ENCODE assay signal across 13 cellular contexts in the genomic region with DNA sequence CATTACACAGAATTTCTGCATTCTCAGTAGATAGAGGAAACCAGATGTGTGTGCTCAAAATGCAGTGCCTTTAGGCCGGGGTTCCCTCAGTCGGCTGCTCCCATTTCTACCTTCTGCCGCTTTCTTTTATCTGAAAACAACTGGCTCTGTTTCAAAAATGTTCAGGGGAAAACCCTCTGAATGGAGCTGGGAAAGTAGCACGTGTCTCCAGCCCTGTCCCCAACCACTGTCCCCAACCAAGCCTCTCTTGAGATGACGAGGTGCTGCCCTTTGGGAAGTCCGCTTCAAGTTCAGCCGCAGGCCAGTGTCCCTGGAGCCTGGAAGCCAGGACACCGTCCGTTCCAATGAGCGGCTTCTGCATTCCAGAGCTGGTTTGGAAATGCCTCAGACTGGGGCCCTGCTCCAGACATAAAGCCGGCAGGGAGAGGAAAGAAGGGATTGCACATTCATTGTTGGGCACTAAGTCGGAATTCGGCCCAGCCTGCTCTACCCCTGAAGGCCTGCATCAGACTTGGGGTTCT.
DNase-seq lines count a peak whose midpoint lies in the region; TF ChIP-seq lines count a peak whose summit lies in the region.
"Had no signal": no experiment of that assay in that cellular context is flagged by ENCODE, and none has a peak within 500 bp of the region (broad histone marks: within the 10 kb centered on the region; RNA-seq: fewer than 3 reads in every experiment).

No MANE protein-coding gene starts in this region.

- H3K9me3 ChIP-seq in neuronal stem cell (replicated peaks in 1 of 2; ENCODE audit: control insufficient read depth in 2 of 2, insufficient read depth in 1 of 2, low read depth in 1 of 2, low read length in 2 of 2): no peaks in the 10 kb centered on the region
- H3K9me3 ChIP-seq: BLaER1, right lobe of liver had no signal

- no peaks in the 10 kb centered on the region for H3K4me1 Mint-ChIP-seq in T-helper 2 cell treated with Interferon-gamma antibody and Interleukin-4, amounts not matched to agents 5 μg/mL and 100 μg/mL, for 36 hours (ENCODE audit: low read depth)

- H3K27me3 ChIP-seq in neuronal stem cell (ENCODE audit: control insufficient read depth in 3 of 3, insufficient read depth in 3 of 3, low read depth in 1 of 3, low read length in 3 of 3): no peaks in the 10 kb centered on the region
- H3K27me3 ChIP-seq: BLaER1, right lobe of liver had no signal

- H2BK15ac ChIP-seq in neuronal stem cell (ENCODE audit: low read length): no peak overlapping the region

- no peak overlapping the region for H3K4me3 Mint-ChIP-seq in T-helper 2 cell treated with Interferon-gamma antibody and Interleukin-4, amounts not matched to agents 5 μg/mL and 100 μg/mL, for 36 hours
- H3K4me3 Mint-ChIP-seq: T-helper 1 cell treated with Interleukin-12 subunit alpha and Interleukin-12 subunit beta and Interleukin-4 antibody, amounts not matched to agents 30 μg/mL and 1 μg/mL, for 36 hours had no signal

- H3K23ac ChIP-seq in neuronal stem cell (ENCODE audit: low read depth, low read length, poor library complexity): no peak overlapping the region

- no peaks in the 10 kb centered on the region for H3K9me3 Mint-ChIP-seq in T-helper 2 cell treated with Interferon-gamma antibody and Interleukin-4, amounts not matched to agents 5 μg/mL and 100 μg/mL, for 36 hours
- H3K9me3 Mint-ChIP-seq: T-helper 1 cell treated with Interleukin-12 subunit alpha and Interleukin-12 subunit beta and Interleukin-4 antibody, amounts not matched to agents 30 μg/mL and 1 μg/mL, for 36 hours had no signal

- H2BK120ac ChIP-seq in neuronal stem cell (ENCODE audit: low read depth, low read length): no peak overlapping the region

- peak; percentile 19 for DNase-seq in A172 (ENCODE audit: low spot score)
- DNase-seq in NCI-H226: peak; percentile 17
- peak; percentile 78 for DNase-seq in fibroblast of pulmonary artery (ENCODE audit: low read depth)
- DNase-seq in neuronal stem cell (ENCODE audit: low spot score): peak; percentile 31
- no peak for DNase-seq in T-helper 2 cell treated with Interferon-gamma antibody and Interleukin-4, amounts not matched to agents 5 μg/mL and 100 μg/mL, for 36 hours (ENCODE audit: low spot score)
- DNase-seq in UCSD-AML1 (lab: John Stamatoyannopoulos, UW; ENCODE audit: unreplicated experiment): no peak
- no peak for DNase-seq in Kasumi-1 (lab: John Stamatoyannopoulos, UW)
- no peak for DNase-seq in foreskin melanocyte
- DNase-seq: Karpas-422, NCI-H82 had no signal

- peaks cover 0 to 14% of the 10 kb centered on the region in 2 donors for H3K4me1 ChIP-seq in neuronal stem cell (ENCODE audit: control insufficient read depth in 2 of 2, insufficient read depth in 1 of 2, low read depth in 1 of 2, low read length in 2 of 2)
- H3K4me1 ChIP-seq: right lobe of liver had no signal

- no peak overlapping the region for H4K8ac ChIP-seq in neuronal stem cell (ENCODE audit: low read depth, low read length)

- no peak overlapping the region for H3K27ac Mint-ChIP-seq in T-helper 2 cell treated with Interferon-gamma antibody and Interleukin-4, amounts not matched to agents 5 μg/mL and 100 μg/mL, for 36 hours
- H3K27ac Mint-ChIP-seq: T-helper 1 cell treated with Interleukin-12 subunit alpha and Interleukin-12 subunit beta and Interleukin-4 antibody, amounts not matched to agents 30 μg/mL and 1 μg/mL, for 36 hours had no signal

- H3K36me3 Mint-ChIP-seq in T-helper 2 cell treated with Interferon-gamma antibody and Interleukin-4, amounts not matched to agents 5 μg/mL and 100 μg/mL, for 36 hours (ENCODE audit: low read depth): peaks cover 4% of the 10 kb centered on the region

- H2BK12ac ChIP-seq in neuronal stem cell (ENCODE audit: low read length): no peak overlapping the region

- H3K79me1 ChIP-seq in neuronal stem cell (ENCODE audit: low read depth, low read length): no peaks in the 10 kb centered on the region

- no peak overlapping the region for H3K9ac ChIP-seq in neuronal stem cell (ENCODE audit: low read depth, low read length, poor library complexity)
- H3K9ac ChIP-seq: BLaER1 had no signal

- H3K4me2 ChIP-seq in neuronal stem cell (ENCODE audit: insufficient read depth, low read length, poor library complexity, severe bottlenecking): no peak overlapping the region
- H3K4me2 ChIP-seq: BLaER1 had no signal

- H3K4me3 ChIP-seq in fibroblast of pulmonary artery (replicated peaks; ENCODE audit: low read depth, low read length): no peak overlapping the region
- H3K4me3 ChIP-seq in neuronal stem cell (ENCODE audit: low read length in 2 of 2): no peak overlapping the region
- H3K4me3 ChIP-seq: BLaER1, right lobe of liver had no signal

- H2AFZ ChIP-seq in neuronal stem cell (ENCODE audit: low read length): no peak overlapping the region

- H3K18ac ChIP-seq in neuronal stem cell (ENCODE audit: low read length): no peak overlapping the region

- H3K36me3 ChIP-seq in neuronal stem cell (replicated peaks in 1 of 2; ENCODE audit: control insufficient read depth in 2 of 2, insufficient read depth in 2 of 2, low read length in 2 of 2): peaks cover 4 to 6% of the 10 kb centered on the region in 2 donors

- H4K91ac ChIP-seq in neuronal stem cell (ENCODE audit: low read depth, low read length, poor library complexity): no peak overlapping the region

- H3K4ac ChIP-seq in neuronal stem cell (ENCODE audit: low read length): no peak overlapping the region

- no peak overlapping the region for H3K27ac ChIP-seq in neuronal stem cell (replicated peaks; ENCODE audit: low read length)
- H3K27ac ChIP-seq: BLaER1, right lobe of liver had no signal

- no peak for TF ChIP-seq CTCF in fibroblast of pulmonary artery (IDR thresholded peaks at IDR 0.05; ENCODE audit: low read length, missing control alignments)

- no peak overlapping the region for H2AK5ac ChIP-seq in neuronal stem cell (ENCODE audit: low read depth, low read length)

- no peak overlapping the region for H2BK5ac ChIP-seq in neuronal stem cell (ENCODE audit: low read length)

- no peaks in the 10 kb centered on the region for H3K27me3 Mint-ChIP-seq in T-helper 2 cell treated with Interferon-gamma antibody and Interleukin-4, amounts not matched to agents 5 μg/mL and 100 μg/mL, for 36 hours (ENCODE audit: low read depth)

- WGBS in neuronal stem cell (ENCODE audit: extremely low coverage in 2 of 2, insufficient read length in 2 of 2, insufficient replicate concordance in 1 of 2), 2 donors: no CpG with 5 or more reads among the region's 13 CpGs

- H3K14ac ChIP-seq in neuronal stem cell (ENCODE audit: low read length): no peak overlapping the region

Comparison
In these comparisons a context has a peak if more than half of its experiments do, and no peak if none do; other contexts are left out.
1. DNase-seq: peak in A172 (single experiment), NCI-H226 (single experiment), fibroblast of pulmonary artery (single experiment) and neuronal stem cell (single experiment); none in T-helper 2 cell treated with Interferon-gamma antibody and Interleukin-4, amounts not matched to agents 5 μg/mL and 100 μg/mL, for 36 hours (single experiment), UCSD-AML1 (single experiment), Kasumi-1 (0 of 2) and foreskin melanocyte (single experiment).